In the genomic region with DNA sequence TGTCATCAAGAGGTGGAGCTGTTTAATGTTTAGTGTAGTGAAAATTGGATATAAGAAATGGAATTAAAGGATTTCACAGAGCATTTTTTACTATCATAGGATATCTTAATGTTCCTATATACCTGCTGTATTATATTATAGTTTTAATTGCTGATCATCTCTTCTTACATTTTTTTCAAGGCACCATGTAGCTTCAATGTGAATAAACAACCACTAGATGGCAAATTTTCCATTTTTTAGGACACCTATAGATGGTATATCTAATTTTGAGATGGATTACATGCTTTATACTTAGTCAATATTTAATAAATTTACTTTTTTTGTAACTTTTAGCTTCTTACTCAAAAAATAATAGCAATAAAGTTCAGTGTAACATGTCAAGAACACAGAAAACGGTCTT, we compare ENCODE assay signal across 9 cellular contexts. TPM values are rescaled to one million over a fixed set of nuclear protein-coding genes. Genes with fewer than 3 reads are reported as not detected.
DNase-seq lines count a peak whose midpoint lies in the region; FAIRE-seq and TF ChIP-seq lines count a peak whose summit lies in the region.
"Had no signal": no experiment of that assay in that cellular context is flagged by ENCODE, and none has a peak within 500 bp of the region (broad histone marks: within the 10 kb centered on the region; RNA-seq: fewer than 3 reads in every experiment).

No MANE protein-coding gene starts in this region.

- no peak overlapping the region for H4K8ac ChIP-seq in H1 (ENCODE audit: extremely low read depth, insufficient read depth, low read length)

- no peaks in the 10 kb centered on the region for H3K36me3 ChIP-seq in H1 (ENCODE audit: control insufficient read depth in 2 of 4, insufficient read depth in 4 of 4, low read length in 3 of 4)
- no peaks in the 10 kb centered on the region for H3K36me3 ChIP-seq in esophagus squamous epithelium

- no peak overlapping the region for H4K91ac ChIP-seq in H1 (replicated peaks; ENCODE audit: insufficient read length, low read length)

- H4K5ac ChIP-seq in H1 (ENCODE audit: insufficient read length, low read depth, low read length), result no peak overlapping the region

- no peak for DNase-seq in GM13976 (ENCODE audit: low spot score)
- DNase-seq in NCI-H2171 treated with DMSO at 0.1 percent for 48 hours (lab: John Stamatoyannopoulos, UW), result peak; percentile 60
- DNase-seq in H1 (ENCODE audit: low read depth in 1 of 2, low spot score in 2 of 2), result no peak
- DNase-seq in esophagus squamous epithelium (lab: John Stamatoyannopoulos, UW), result no peak
- no peak for DNase-seq in H4 (ENCODE audit: low spot score)
- no peak for DNase-seq in epidermal melanocyte (ENCODE audit: insufficient read length, low spot score)
- DNase-seq in D341Med (ENCODE audit: low spot score), result no peak
- DNase-seq: head of caudate nucleus had no signal

- no peaks in the 10 kb centered on the region for H3K79me2 ChIP-seq in H1 (ENCODE audit: control insufficient read depth in 1 of 2, insufficient read depth in 2 of 2, low read length in 2 of 2)

- no peaks in the 10 kb centered on the region for H3K27me3 ChIP-seq in H1 (replicated peaks in 1 of 4; ENCODE audit: control insufficient read depth in 3 of 4, extremely low read depth in 1 of 4, insufficient read depth in 3 of 4, low read length in 3 of 4)
- no peaks in the 10 kb centered on the region for H3K27me3 ChIP-seq in esophagus squamous epithelium

- no peak overlapping the region for H3K4ac ChIP-seq in H1 (replicated peaks; ENCODE audit: insufficient read length, low read depth, low read length)

- H3K9ac ChIP-seq in H1 (replicated peaks in 1 of 4; ENCODE audit: extremely low read depth in 1 of 4, low read depth in 3 of 4, low read length in 3 of 4), result no peak overlapping the region

- no peak overlapping the region for H3K18ac ChIP-seq in H1 (ENCODE audit: extremely low read depth, low read length)

- no peak for TF ChIP-seq POLR2A in H1 (IDR thresholded peaks at IDR 0.05; ENCODE audit: control extremely low read depth in 1 of 2, low read depth in 2 of 2, low read length in 2 of 2)
- TF ChIP-seq POLR2A in esophagus squamous epithelium (IDR thresholded peaks at IDR 0.05), result no peak

- no peak overlapping the region for H3K56ac ChIP-seq in H1 (replicated peaks; ENCODE audit: insufficient read length, low read depth, low read length)

- H2BK5ac ChIP-seq in H1 (ENCODE audit: low read depth, low read length), result no peak overlapping the region

- H3K79me1 ChIP-seq in H1 (ENCODE audit: low read depth, low read length), result no peaks in the 10 kb centered on the region

- no peaks in the 10 kb centered on the region for H3K9me3 ChIP-seq in H1 (ENCODE audit: insufficient read depth in 2 of 2, low read depth in 1 of 2, low read length in 1 of 2)
- H3K9me3 ChIP-seq in esophagus squamous epithelium, result no peaks in the 10 kb centered on the region

- in situ Hi-C loops in GM13976 (cut with MboI; ENCODE audit: low sequenced_read_pairs, unreplicated experiment), result no loop called here

- TF ChIP-seq CTCF in GM13976 (IDR thresholded peaks at IDR 0.05; ENCODE audit: borderline replicate concordance, control extremely low read depth, extremely low read depth, insufficient read depth, missing control alignments) (peak; percentile 1), H1 (IDR thresholded peaks at IDR 0.05; ENCODE audit: control extremely low read depth in 1 of 3, insufficient read depth in 1 of 3, low read depth in 1 of 3, low read length in 3 of 3) (peak in 2 of 3 experiments; percentile 9 to 11; a peak in 2 of 4 replicates), esophagus squamous epithelium (IDR thresholded peaks at IDR 0.05) (no peak)

- no peaks in the 10 kb centered on the region for H4K20me1 ChIP-seq in H1 (replicated peaks in 1 of 2; ENCODE audit: control insufficient read depth in 1 of 2, insufficient read depth in 2 of 2, low read length in 2 of 2)

- POLR2A ChIA-PET in H1 (lab: Charles Lee; ENCODE audit: partially characterized antibody), result no interaction called here

- TF ChIP-seq EP300 in H1 (IDR thresholded peaks at IDR 0.05; ENCODE audit: borderline replicate concordance in 1 of 2, low read depth in 2 of 2, low read length in 2 of 2), result no peak

- no peak overlapping the region for H3K27ac ChIP-seq in H1 (ENCODE audit: low read depth, low read length)
- H3K27ac ChIP-seq in esophagus squamous epithelium, result no peak overlapping the region

- FAIRE-seq in A204.1 (lab: Jason Lieb, UNC) (peak; percentile 94), H1 (lab: Jason Lieb, UNC) (no peak)

- TF ChIP-seq RAD21 in H1 (IDR thresholded peaks at IDR 0.05 in 1 of 2, conservative IDR thresholded peaks at IDR 0.05 in 1 of 2; ENCODE audit: low read depth in 2 of 2, low read length in 2 of 2), result 0 out of 4 replicates have a peak, but pooled peaks of 1 of the 2 experiments have one; percentile 9

- H2BK120ac ChIP-seq in H1 (replicated peaks; ENCODE audit: low read depth, low read length), result no peak overlapping the region

- H2BK20ac ChIP-seq in H1 (ENCODE audit: low read length), result no peak overlapping the region

- no peak overlapping the region for H3K4me3 ChIP-seq in H1 (ENCODE audit: extremely low read depth in 1 of 4, insufficient read depth in 2 of 4, low read depth in 3 of 4, low read length in 4 of 4)
- no peak overlapping the region for H3K4me3 ChIP-seq in esophagus squamous epithelium

- H2BK15ac ChIP-seq in H1 (ENCODE audit: low read length), result no peak overlapping the region

- no peak overlapping the region for H3K14ac ChIP-seq in H1 (ENCODE audit: insufficient read length)

- H2AK5ac ChIP-seq in H1 (ENCODE audit: low read depth, low read length), result no peak overlapping the region

- H3K4me2 ChIP-seq in H1 (ENCODE audit: insufficient read depth in 1 of 2, low read depth in 2 of 2, low read length in 2 of 2), result no peak overlapping the region

- no peaks in the 10 kb centered on the region for H3K23me2 ChIP-seq in H1 (ENCODE audit: low read depth, low read length)

- H3K4me1 ChIP-seq in H1 (replicated peaks in 1 of 4; ENCODE audit: control insufficient read depth in 3 of 4, insufficient read depth in 4 of 4, low read length in 3 of 4) (no peaks in the 10 kb centered on the region), esophagus squamous epithelium (no peaks in the 10 kb centered on the region)

- 58% methylated on average over 1 of the region's 1 CpG; no CpG with 5 or more reads in 1 of the 2 experiments for WGBS in H1 (ENCODE audit: extremely low coverage in 1 of 2, insufficient coverage in 1 of 2, insufficient read length in 1 of 2, insufficient replicate concordance in 2 of 2, low coverage in 1 of 2, low lambda C conversion rate in 2 of 2, missing lambda C conversion rate in 1 of 2), 2 experiments
- WGBS in esophagus squamous epithelium, 2 donors, result 18 to 30% methylated on average over 1 of the region's 1 CpG

- H2AFZ ChIP-seq in H1 (ENCODE audit: low read length), result no peak overlapping the region

- no peak overlapping the region for H2BK12ac ChIP-seq in H1 (ENCODE audit: low read depth, low read length)

- intact Hi-C loops in esophagus squamous epithelium (cut with DNase I), result no loop called here

- H3K23ac ChIP-seq in H1 (ENCODE audit: insufficient read length), result no peak overlapping the region

- CTCF ChIA-PET in H1 (lab: Charles Lee; ENCODE audit: partially characterized antibody), result interaction anchor here (0.7 to 2.3 kb wide), 14 partner anchors 9 to 358 kb away, joined by 3 to 18 read pairs (median 4); a partner anchor contains a TSS

TF ChIP-seq in H1, 55 proteins besides CTCF, POLR2A, EP300 and RAD21:
- TF ChIP-seq CEBPB (IDR thresholded peaks at IDR 0.05; ENCODE audit: low read depth, low read length), result no peak
- no peak for TF ChIP-seq MAFK (IDR thresholded peaks at IDR 0.05; ENCODE audit: low read depth, low read length)
- no peak for TF ChIP-seq PHF8 (conservative IDR thresholded peaks at IDR 0.05; ENCODE audit: low read depth, low read length)
- TF ChIP-seq TBP (IDR thresholded peaks at IDR 0.05; ENCODE audit: low read depth, low read length), result no peak
- no peak for TF ChIP-seq RXRA (IDR thresholded peaks at IDR 0.05; ENCODE audit: insufficient read depth, low read depth, low read length)
- no peak for TF ChIP-seq ZNF274 (IDR thresholded peaks at IDR 0.05; ENCODE audit: borderline replicate concordance, extremely low read depth, low read length)
- TF ChIP-seq GTF2F1 (IDR thresholded peaks at IDR 0.05; ENCODE audit: borderline replicate concordance, low read depth, low read length), result no peak
- TF ChIP-seq SUZ12 (IDR thresholded peaks at IDR 0.05; ENCODE audit: low read length), result no peak
- TF ChIP-seq SRF (IDR thresholded peaks at IDR 0.05; ENCODE audit: low read depth, low read length), result no peak
- no peak for TF ChIP-seq HDAC2 (IDR thresholded peaks at IDR 0.05; ENCODE audit: borderline replicate concordance in 1 of 2, low read depth in 2 of 2, low read length in 2 of 2)
- no peak for TF ChIP-seq CBX8 (IDR thresholded peaks at IDR 0.05; ENCODE audit: borderline replicate concordance, low read depth, low read length)

RNA-seq across cellular contexts. Expression of a gene that starts 9.0 kb away (rescaled TPM):
- not detected in 2 replicates for total RNA-seq in H1 (2021; fragmentation: NEBNext Ultra II Directional; extraction: Animal tissue kit (Norgen Biotek cat#: 25700))
- polyA plus RNA-seq in H1 (2011; rRNA removed), result not detected in 2 replicates
- not detected for polyA plus RNA-seq in H1 (2011; cell fraction: cytosol; rRNA removed)
- not detected for polyA plus RNA-seq in H1 (2011; cell fraction: nucleus; rRNA removed)
- not detected in 4 replicates for polyA plus RNA-seq in H1 (2012, experiment 1 of 2)
- polyA plus RNA-seq in H1 (2012, experiment 2 of 2), result not detected
- polyA plus RNA-seq in H1 (2013, experiment 1 of 2), result not detected
- polyA plus RNA-seq in H1 (2013, experiment 2 of 2), result not detected
- not detected in 2 replicates for polyA minus RNA-seq in H1 (2011; rRNA and poly(A)+ RNA removed)
- not detected for polyA minus RNA-seq in H1 (2011; cell fraction: cytosol; rRNA and poly(A)+ RNA removed)
- not detected for polyA minus RNA-seq in H1 (2011; cell fraction: nucleus; rRNA and poly(A)+ RNA removed)
- not detected for total RNA-seq in esophagus squamous epithelium
- not detected in 2 replicates for total RNA-seq in H4 (2014; rRNA removed; shearing (Covaris generic))

RNA-seq across cellular contexts. Expression of a gene that starts 9.6 kb away (rescaled TPM):
- not detected in 2 replicates for total RNA-seq in H1 (2021; fragmentation: NEBNext Ultra II Directional; extraction: Animal tissue kit (Norgen Biotek cat#: 25700))
- not detected in 2 replicates for polyA plus RNA-seq in H1 (2011; rRNA removed)
- not detected for polyA plus RNA-seq in H1 (2011; cell fraction: cytosol; rRNA removed)
- not detected for polyA plus RNA-seq in H1 (2011; cell fraction: nucleus; rRNA removed)
- polyA plus RNA-seq in H1 (2012, experiment 1 of 2), result not detected in 4 replicates
- not detected for polyA plus RNA-seq in H1 (2012, experiment 2 of 2)
- not detected for polyA plus RNA-seq in H1 (2013, experiment 1 of 2)
- not detected for polyA plus RNA-seq in H1 (2013, experiment 2 of 2)
- not detected in 2 replicates for polyA minus RNA-seq in H1 (2011; rRNA and poly(A)+ RNA removed)
- polyA minus RNA-seq in H1 (2011; cell fraction: cytosol; rRNA and poly(A)+ RNA removed), result not detected
- 0.10 TPM for polyA minus RNA-seq in H1 (2011; cell fraction: nucleus; rRNA and poly(A)+ RNA removed)
- total RNA-seq in esophagus squamous epithelium, result not detected
- total RNA-seq in H4 (2014; rRNA removed; shearing (Covaris generic)), result not detected in 2 replicates

Comparison
In these comparisons a context has a peak if more than half of its experiments do, and no peak if none do; other contexts are left out.
1. CTCF ChIP-seq: peak in GM13976 (single experiment) and H1 (2 of 3); none in esophagus squamous epithelium (0 of 6).